Comparison of ENCODE assay signal across 8 cellular contexts in genomic region chr19:15330801-15331418, GRCh38. TPM values are rescaled to one million over a fixed set of nuclear protein-coding genes. Genes with fewer than 3 reads are reported as not detected.
DNase-seq lines count a peak whose midpoint lies in the region; ATAC-seq and TF ChIP-seq lines count a peak whose summit lies in the region.

No MANE protein-coding gene starts in this region.

- H3K4me1 ChIP-seq in breast epithelium (peaks cover 3 to 26% of the 10 kb centered on the region in 2 donors), liver (ENCODE audit: control insufficient read depth in 4 of 4, insufficient read depth in 4 of 4, low read length in 3 of 4) (peaks cover 7 to 41% (median 38%) of the 10 kb centered on the region in 4 donors), thyroid gland (peaks cover 50 to 56% of the 10 kb centered on the region in 2 donors)

- no peak for TF ChIP-seq RAD21 in liver (IDR thresholded peaks at IDR 0.05)

- TF ChIP-seq POLR2A in breast epithelium (IDR thresholded peaks at IDR 0.05) (no peak), thyroid gland (IDR thresholded peaks at IDR 0.05) (no peak)

- H3K9ac ChIP-seq in liver (ENCODE audit: low read depth in 1 of 2, low read length in 2 of 2) = peak overlapping the region; percentile 87 to 88

- H3K36me3 ChIP-seq in breast epithelium (no peaks in the 10 kb centered on the region), liver (ENCODE audit: control insufficient read depth in 4 of 4, insufficient read depth in 3 of 4, low read depth in 1 of 4, low read length in 3 of 4) (no peaks in the 10 kb centered on the region), thyroid gland (no peaks in the 10 kb centered on the region)

- H3K9me3 ChIP-seq in breast epithelium = no peaks in the 10 kb centered on the region
- H3K9me3 ChIP-seq in liver (ENCODE audit: control insufficient read depth in 4 of 4, low read length in 3 of 4) = no peaks in the 10 kb centered on the region
- no peaks in the 10 kb centered on the region for H3K9me3 ChIP-seq in thyroid gland

- H3K27ac ChIP-seq in breast epithelium = peak overlapping the region; percentile 93 to 100
- H3K27ac ChIP-seq in liver (ENCODE audit: low read depth in 1 of 2, low read length in 2 of 2) = peak overlapping the region; percentile 91 to 98
- peak overlapping the region; percentile 47 to 89 (median 89) for H3K27ac ChIP-seq in thyroid gland

- no peak for ATAC-seq in HG03342 (IDR thresholded peaks at IDR 0.05; ENCODE audit: unreplicated experiment)
- ATAC-seq in HG02642 (IDR thresholded peaks at IDR 0.05; ENCODE audit: poor library complexity, unreplicated experiment) = no peak

- H3K4me3 ChIP-seq in breast epithelium (peak overlapping the region; percentile 70 to 98 (median 77)), liver (ENCODE audit: low read depth in 1 of 3, low read length in 3 of 3) (peak overlapping the region; percentile 80 to 99 (median 99)), thyroid gland (replicated peaks in 1 of 3) (peak overlapping the region; percentile 90 to 95 (median 93))

- 4% methylated on average over 17 of the region's 17 CpGs for WGBS in liver
- 9 to 11% methylated on average over 17 of the region's 17 CpGs for WGBS in thyroid gland, 2 donors

- H3K27me3 ChIP-seq in breast epithelium = no peaks in the 10 kb centered on the region
- no peaks in the 10 kb centered on the region for H3K27me3 ChIP-seq in liver (ENCODE audit: control insufficient read depth in 4 of 4, insufficient read depth in 4 of 4, low read length in 3 of 4)
- no peaks in the 10 kb centered on the region for H3K27me3 ChIP-seq in thyroid gland

- DNase-seq in Daoy (ENCODE audit: low read depth) (peak; percentile 80), NAMALWA (ENCODE audit: low spot score) (peak; percentile 53), breast epithelium (ENCODE audit: low spot score in 2 of 2) (peak in 1 of 2 donors; percentile 39), thyroid gland (peak in 1 of 2 donors; percentile 23), SKM-1 (lab: John Stamatoyannopoulos, UW; ENCODE audit: unreplicated experiment) (no peak)

- TF ChIP-seq CTCF in breast epithelium (IDR thresholded peaks at IDR 0.05) = no peak
- TF ChIP-seq CTCF in liver (IDR thresholded peaks at IDR 0.05; ENCODE audit: low read depth, low read length, missing input control) = no peak
- no peak for TF ChIP-seq CTCF in thyroid gland (IDR thresholded peaks at IDR 0.05)

- intact Hi-C loops in breast epithelium (cut with DNase I; ENCODE audit: low total_unique reads) = loop anchor here (10.0 kb wide), 2 partner anchors 66 to 146 kb away; no protein-coding TSS in a partner anchor
- intact Hi-C loops in thyroid gland (cut with DNase I) = loop anchor here (5.0 kb wide), 1 partner anchor 64 kb away; no protein-coding TSS in a partner anchor

TF ChIP-seq in liver, 16 proteins besides CTCF, POLR2A, EP300 and RAD21:
- peak; percentile 20 for TF ChIP-seq YY1 (IDR thresholded peaks at IDR 0.05)
- TF ChIP-seq MAX (IDR thresholded peaks at IDR 0.05) = no peak
- TF ChIP-seq RXRA (IDR thresholded peaks at IDR 0.05) = peak in 1 of 2 donors; percentile 50
- TF ChIP-seq FOXA2 (IDR thresholded peaks at IDR 0.05) = no peak
- TF ChIP-seq GABPA (IDR thresholded peaks at IDR 0.05 in 1 of 2, conservative IDR thresholded peaks at IDR 0.05 in 1 of 2) = no peak

RNA-seq across cellular contexts. Expression of gene BRD4, which starts 1.4 kb away (rescaled TPM):
- 11.1 and 12.1 TPM in 2 replicates for total RNA-seq in Daoy (2014; rRNA removed; shearing (Covaris generic))
- total RNA-seq in breast epithelium (10 to 100 TPM; 25.6 to 37.5 (median 33.8) TPM), liver (10 to 100 TPM; 20.2 to 20.7 TPM), thyroid gland (10 to 100 TPM; 20.8 to 78.1 (median 32.4) TPM)
- 10 to 100 TPM; 13.6 to 25.8 TPM for polyA plus RNA-seq in liver

RNA-seq across cellular contexts. Expression of gene AKAP8, which starts 48.7 kb away (rescaled TPM):
- total RNA-seq in Daoy (2014; rRNA removed; shearing (Covaris generic)) = 15.4 and 18.6 TPM in 2 replicates
- total RNA-seq in breast epithelium = 10 to 100 TPM; 23.2 to 40.7 (median 33.4) TPM
- 10 to 100 TPM; 12.0 to 12.4 TPM for total RNA-seq in liver
- polyA plus RNA-seq in liver = 1 to 10 TPM; 7.5 to 7.7 TPM
- 10 to 100 TPM; 21.8 to 33.2 (median 26.6) TPM for total RNA-seq in thyroid gland
